In genomic region chr18:76490040-76490439, GRCh38 we compare ENCODE assay signal across 9 cellular contexts. TPM values are rescaled to one million over a fixed set of nuclear protein-coding genes. Genes with fewer than 3 reads are reported as not detected.
DNase-seq lines count a peak whose midpoint lies in the region; ATAC-seq and TF ChIP-seq lines count a peak whose summit lies in the region.
"Had no signal": no experiment of that assay in that cellular context is flagged by ENCODE, and none has a peak within 500 bp of the region (broad histone marks: within the 10 kb centered on the region; RNA-seq: fewer than 3 reads in every experiment).

No MANE protein-coding gene starts in this region.

- no peaks in the 10 kb centered on the region for H3K27me3 Mint-ChIP-seq in Caco-2 (ENCODE audit: insufficient read depth, unreplicated experiment)
- peaks cover 4% of the 10 kb centered on the region for H3K27me3 Mint-ChIP-seq in endodermal cell (ENCODE audit: insufficient read depth)

- TF ChIP-seq CTCF in Caco-2 (IDR thresholded peaks at IDR 0.05; ENCODE audit: insufficient read depth in 1 of 2, low read depth in 1 of 2, low read length in 1 of 2, severe bottlenecking in 1 of 2, unreplicated experiment in 1 of 2) (no peak), endodermal cell (conservative IDR thresholded peaks at IDR 0.05) (no peak), ovary (IDR thresholded peaks at IDR 0.05) (no peak)

- no peaks in the 10 kb centered on the region for H3K27me3 ChIP-seq in Caco-2 (replicated peaks; ENCODE audit: control insufficient read depth, insufficient read depth, low read length)
- no peaks in the 10 kb centered on the region for H3K27me3 ChIP-seq in Karpas-422 (ENCODE audit: low read length)
- H3K27me3 ChIP-seq in endodermal cell (ENCODE audit: control insufficient read depth, insufficient read depth, low read length, poor library complexity, severe bottlenecking) = no peaks in the 10 kb centered on the region
- H3K27me3 ChIP-seq in ovary = no peaks in the 10 kb centered on the region

- peak overlapping the region; percentile 78 for H3K4me3 Mint-ChIP-seq in Caco-2 (ENCODE audit: unreplicated experiment)
- peak overlapping the region; percentile 87 for H3K4me3 Mint-ChIP-seq in endodermal cell

- no TSS peak for BruUV-seq in Caco-2 (replicated peaks; lab: Mats Ljungman, UMichigan)

- TF ChIP-seq EP300 in ovary (IDR thresholded peaks at IDR 0.05) = no peak

- peaks cover 46% of the 10 kb centered on the region; the same call in 1 of the 2 replicates for H4K20me1 ChIP-seq in Karpas-422 (ENCODE audit: insufficient read depth, low read depth, low read length)

- no peaks in the 10 kb centered on the region for H3K4me1 ChIP-seq in Caco-2
- peaks cover 66% of the 10 kb centered on the region for H3K4me1 ChIP-seq in Karpas-422 (ENCODE audit: low read length)
- H3K4me1 ChIP-seq in endodermal cell (ENCODE audit: control insufficient read depth, insufficient read depth, low read length) = peaks cover 2% of the 10 kb centered on the region
- peaks cover 9% of the 10 kb centered on the region for H3K4me1 ChIP-seq in ovary (ENCODE audit: insufficient read depth)

- H3K36me3 ChIP-seq in Caco-2 (ENCODE audit: control insufficient read depth, insufficient read depth, low read length) (no peaks in the 10 kb centered on the region), Karpas-422 (ENCODE audit: insufficient read depth, low read length) (no peaks in the 10 kb centered on the region; the same call in 1 of the 2 replicates), endodermal cell (ENCODE audit: control insufficient read depth, insufficient read depth, low read length) (no peaks in the 10 kb centered on the region), ovary (no peaks in the 10 kb centered on the region)

- POLR2A ChIA-PET in Caco-2 (lab: Charles Lee) = no interaction called here

- peak overlapping the region; percentile 78 for H3K9ac ChIP-seq in Karpas-422 (ENCODE audit: low read length)
- H3K9ac ChIP-seq in endodermal cell (ENCODE audit: extremely low read depth, low read length, poor library complexity, severe bottlenecking) = peak overlapping the region; percentile 84

- no peaks in the 10 kb centered on the region for H3K9me2 ChIP-seq in Karpas-422 (replicated peaks; ENCODE audit: insufficient read depth, low read length)

- no peak overlapping the region for H2AFZ ChIP-seq in Karpas-422 (ENCODE audit: low read length)

- DNase-seq in Caco-2 (no peak), Karpas-422 (no peak), endodermal cell (no peak), ovary (no peak), pons (ENCODE audit: low spot score) (no peak), NCI-H2081 treated with DMSO at 0.1 percent for 48 hours (lab: John Stamatoyannopoulos, UW) (no peak), UCSD-AML1 (lab: John Stamatoyannopoulos, UW; ENCODE audit: unreplicated experiment) (no peak)
- DNase-seq: RPMI8226 had no signal

- intact Hi-C loops in Caco-2 (cut with micrococcal nuclease; ENCODE audit: unreplicated experiment) (loop anchor here (5.0 kb wide), 1 partner anchor 567 kb away; no protein-coding TSS in a partner anchor), ovary (cut with DNase I) (loop anchor here in 1 of 4 donors (5.0 kb wide), 1 partner anchor 37 kb away; no protein-coding TSS in a partner anchor)

- H3K79me2 ChIP-seq in Karpas-422 (ENCODE audit: low read length) = peaks cover 71% of the 10 kb centered on the region

- H3K9me3 Mint-ChIP-seq in Caco-2 (ENCODE audit: unreplicated experiment) (no peaks in the 10 kb centered on the region), endodermal cell (no peaks in the 10 kb centered on the region)

- peak overlapping the region; percentile 93 for H3K4me2 ChIP-seq in Karpas-422 (ENCODE audit: low read depth, low read length, poor library complexity, severe bottlenecking)

- no peak for ATAC-seq in GM21737 (IDR thresholded peaks at IDR 0.05; ENCODE audit: unreplicated experiment)

- WGBS in endodermal cell (ENCODE audit: insufficient coverage in 1 of 2, insufficient read length in 1 of 2), 2 experiments = 40 to 53% methylated on average over 1 to 5 of the region's 5 CpGs
- WGBS in ovary, 3 donors = 17 to 29% (median 25%) methylated on average over 5 of the region's 5 CpGs

- CTCF ChIA-PET in Caco-2 (lab: Charles Lee) = no interaction called here

- no peaks in the 10 kb centered on the region for H3K4me1 Mint-ChIP-seq in Caco-2 (ENCODE audit: low read depth, unreplicated experiment)
- peaks cover 49% of the 10 kb centered on the region for H3K4me1 Mint-ChIP-seq in endodermal cell

- H3K27ac Mint-ChIP-seq in Caco-2 (ENCODE audit: unreplicated experiment) (no peak overlapping the region), endodermal cell (no peak overlapping the region)

- no peak for TF ChIP-seq POLR2A in ovary (IDR thresholded peaks at IDR 0.05)

- H3K9me3 ChIP-seq in Caco-2 (no peaks in the 10 kb centered on the region), Karpas-422 (ENCODE audit: low read length) (no peaks in the 10 kb centered on the region), endodermal cell (ENCODE audit: control insufficient read depth, low read length) (no peaks in the 10 kb centered on the region), ovary (no peaks in the 10 kb centered on the region)

- peak overlapping the region; percentile 59 for H3K27ac ChIP-seq in Karpas-422 (ENCODE audit: low read length)
- H3K27ac ChIP-seq in endodermal cell (ENCODE audit: low read depth, low read length) = no peak overlapping the region
- H3K27ac ChIP-seq in ovary = peak overlapping the region in 1 of 2 donors; percentile 92

- H3K4me3 ChIP-seq in Caco-2 (ENCODE audit: low read depth, low read length) = peak overlapping the region; percentile 44
- H3K4me3 ChIP-seq in Karpas-422 (ENCODE audit: low read length) = peak overlapping the region; percentile 88
- H3K4me3 ChIP-seq in endodermal cell (ENCODE audit: low read length) = peak overlapping the region; percentile 90
- peak overlapping the region; percentile 70 for H3K4me3 ChIP-seq in ovary

- H3K36me3 Mint-ChIP-seq in Caco-2 (ENCODE audit: insufficient read depth, unreplicated experiment) (no peaks in the 10 kb centered on the region), endodermal cell (ENCODE audit: low read depth) (no peaks in the 10 kb centered on the region)

RNA-seq across cellular contexts. Expression of gene ZNF516, which starts 5.0 kb away (rescaled TPM):
- total RNA-seq in Caco-2 (2022) = 14.3 and 25.5 TPM in 2 replicates
- total RNA-seq in Karpas-422 (2014; rRNA removed; shearing (Covaris generic); ENCODE audit: low replicate concordance) = 41.0 and 53.3 TPM in 2 replicates
- 10 to 100 TPM; 60.2 to 77.9 TPM for total RNA-seq in endodermal cell
- polyA plus RNA-seq in endodermal cell (2013, experiment 1 of 2) = 61.3 TPM
- polyA plus RNA-seq in endodermal cell (2013, experiment 2 of 2) = 59.9 TPM
- 100 to 1,000 TPM in 3 of 7 donors, 10 to 100 TPM in 4; 44.9 to 110 (median 99.9) TPM for total RNA-seq in ovary
- 10 to 100 TPM; 13.5 to 25.4 TPM for polyA plus RNA-seq in ovary
